Comparison of ENCODE assay signal across 8 cellular contexts in genomic region chr14:98138666-98139065, GRCh38.
DNase-seq lines count a peak whose midpoint lies in the region; ATAC-seq and TF ChIP-seq lines count a peak whose summit lies in the region.

No MANE protein-coding gene starts in this region.

- H3F3A ChIP-seq in GM23248 (ENCODE audit: insufficient read depth), result no peaks in the 10 kb centered on the region

- no peaks in the 10 kb centered on the region for H3K9me2 ChIP-seq in GM23248 (ENCODE audit: insufficient read depth)

- POLR2A ChIA-PET in Panc1 (lab: Charles Lee), result no interaction called here

- peak; percentile 61 for TF ChIP-seq CTCF in Panc1 (IDR thresholded peaks at IDR 0.05)

- in situ Hi-C loops in GM23248 (cut with MboI), result loop anchor here (25.0 kb wide), 1 partner anchor 1124 kb away; the partner anchor contains the start of gene BCL11B
- in situ Hi-C loops in Panc1 (cut with HindIII; ENCODE audit: low pct_unique_long_range_greater_than_20kb, low sequenced_read_pairs), result no loop called here

- H3K79me2 ChIP-seq in GM23248 (ENCODE audit: insufficient read depth), result no peaks in the 10 kb centered on the region

- no peak for ATAC-seq in Panc1
- no peak for ATAC-seq in HG02798 (IDR thresholded peaks at IDR 0.05; ENCODE audit: poor library complexity, unreplicated experiment)

- CTCF ChIA-PET in Panc1 (lab: Charles Lee), result no interaction called here

- H3K4me3 ChIP-seq in GM23248, result no peak overlapping the region
- no peak overlapping the region for H3K4me3 ChIP-seq in Panc1 (ENCODE audit: low read depth in 2 of 2, low read length in 2 of 2)

- BruUV-seq in Panc1 (replicated peaks; lab: Mats Ljungman, UMichigan), result no TSS peak

- H3K4me2 ChIP-seq in GM23248 (ENCODE audit: unreplicated experiment), result no peak overlapping the region

- DNase-seq in GM23248, result peak; percentile 47
- no peak for DNase-seq in Panc1 (ENCODE audit: low read depth, low spot score)
- peak; percentile 64 for DNase-seq in activated naive CD4-positive, alpha-beta T cell treated with Interleukin-2 at 50 U/mL for 16 hours
- peak; percentile 67 for DNase-seq in left kidney (ENCODE audit: low read depth, low spot score)
- DNase-seq in stimulated activated CD8-positive, alpha-beta memory T cell treated with anti-CD3 and anti-CD28 coated beads, Interleukin-4, amount 100 ng/mL, for 1 hour (ENCODE audit: low read depth in 2 of 2, low spot score in 1 of 2), result peak; percentile 42 to 49
- DNase-seq in SKM-1 treated with dmso at 0.1 percent for 144 hours (lab: John Stamatoyannopoulos, UW; ENCODE audit: unreplicated experiment), result no peak
- no peak for DNase-seq in DMS79 (lab: John Stamatoyannopoulos, UW)

- H3K27ac ChIP-seq in GM23248 (no peak overlapping the region), Panc1 (ENCODE audit: low read length) (no peak overlapping the region)

- 0 out of 2 replicates have a peak overlapping the region, but pooled peaks have one; percentile 32 for H2AFZ ChIP-seq in GM23248

- intact Hi-C loops in Panc1 (cut with micrococcal nuclease; ENCODE audit: unreplicated experiment), result no loop called here

- H3K9ac ChIP-seq in GM23248, result no peak overlapping the region

- H4K20me1 ChIP-seq in GM23248 (ENCODE audit: insufficient read depth), result no peaks in the 10 kb centered on the region

- no peaks in the 10 kb centered on the region for H3K27me3 ChIP-seq in GM23248 (replicated peaks; ENCODE audit: insufficient read depth)
- H3K27me3 ChIP-seq in Panc1 (ENCODE audit: control insufficient read depth, insufficient read depth, low read length), result no peaks in the 10 kb centered on the region; the same call in 1 of the 2 replicates

- H3K4me1 ChIP-seq in GM23248 (ENCODE audit: insufficient read depth) (no peaks in the 10 kb centered on the region), Panc1 (ENCODE audit: control insufficient read depth, insufficient read depth, low read length) (no peaks in the 10 kb centered on the region)

- H3K36me3 ChIP-seq in GM23248 (ENCODE audit: low read depth), result no peaks in the 10 kb centered on the region
- H3K36me3 ChIP-seq in Panc1 (ENCODE audit: control insufficient read depth, insufficient read depth, low read length), result no peaks in the 10 kb centered on the region

- 5 to 9% methylated on average over 6 of the region's 6 CpGs for WGBS in GM23248 (ENCODE audit: low coverage in 1 of 2, low lambda C conversion rate in 2 of 2, missing lambda C conversion rate in 2 of 2), 2 experiments

- H3K9me3 ChIP-seq in GM23248 (ENCODE audit: low read depth) (no peaks in the 10 kb centered on the region), Panc1 (ENCODE audit: control insufficient read depth, insufficient read depth, low read depth, low read length) (no peaks in the 10 kb centered on the region)

Comparison
In these comparisons a context has a peak if more than half of its experiments do, and no peak if none do; other contexts are left out.
1. DNase-seq: peak in GM23248 (single experiment), activated naive CD4-positive, alpha-beta T cell treated with Interleukin-2 at 50 U/mL for 16 hours (single experiment), left kidney (single experiment) and stimulated activated CD8-positive, alpha-beta memory T cell treated with anti-CD3 and anti-CD28 coated beads, Interleukin-4, amount 100 ng/mL, for 1 hour (2 of 2); none in Panc1 (single experiment), SKM-1 treated with dmso at 0.1 percent for 144 hours (single experiment) and DMS79 (single experiment).